24 cellular contexts compared by ENCODE assay signal in the genomic region with DNA sequence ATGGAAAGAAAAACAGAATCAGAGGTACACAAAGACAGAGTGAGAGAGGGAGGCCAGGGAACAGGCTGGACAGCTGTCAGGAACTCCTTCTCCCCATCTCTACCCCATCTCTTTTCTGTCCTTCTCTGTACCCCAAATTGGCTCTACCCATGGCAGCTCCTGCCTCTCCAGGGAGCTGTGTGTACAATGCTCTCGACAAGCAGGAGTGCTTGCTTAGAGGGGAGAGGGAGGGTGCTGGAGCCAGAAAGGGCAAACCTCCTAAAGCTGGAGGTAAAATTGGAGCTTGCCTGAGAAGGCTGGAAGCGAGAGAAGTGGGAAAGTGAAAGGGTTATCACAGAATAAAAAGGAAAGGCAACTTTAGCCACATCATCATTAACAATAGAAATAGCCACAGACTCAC. TPM values are rescaled to one million over a fixed set of nuclear protein-coding genes. Genes with fewer than 3 reads are reported as not detected.
DNase-seq lines count a peak whose midpoint lies in the region; ATAC-seq and TF ChIP-seq lines count a peak whose summit lies in the region.
"Had no signal": no experiment of that assay in that cellular context is flagged by ENCODE, and none has a peak within 500 bp of the region (broad histone marks: within the 10 kb centered on the region; RNA-seq: fewer than 3 reads in every experiment).

No MANE protein-coding gene starts in this region.

- DNase-seq in NCI-H2107 treated with DMSO at 0.1 percent for 48 hours (lab: John Stamatoyannopoulos, UW; ENCODE audit: unreplicated experiment) (peak; percentile 36), NCI-H2107 (lab: John Stamatoyannopoulos, UW) (no peak), osteocyte (ENCODE audit: extremely low spot score, unreplicated experiment) (no peak), transverse colon (no peak), RPMI8226 (no peak), SKM-1 (lab: John Stamatoyannopoulos, UW; ENCODE audit: unreplicated experiment) (no peak)
- DNase-seq: activated CD8-positive, alpha-beta T cell treated with anti-CD3 and anti-CD28 coated beads, Interleukin-2, amount 10 ng/mL, durations not matched to agents 7 days and 5 days; activated naive CD4-positive, alpha-beta T cell treated with Interleukin-2 at 50 U/mL for 16 hours; activated T-cell treated with anti-CD3 and anti-CD28 coated beads, Interleukin-2, amount 50 U/mL, for 1 hour; amniotic stem cell; Calu3; MM.1S; naive B cell; NCI-H1694 treated with DMSO at 0.1 percent for 48 hours; stimulated activated naive CD8-positive, alpha-beta T cell treated with anti-CD3 and anti-CD28 coated beads, Interleukin-15, Interleukin-2, amounts not matched to agents 100 U/mL and 50 U/mL, for 24 hours; T1000 had no signal

- peak overlapping the region; percentile 5 to 61 for H3K27ac ChIP-seq in esophagus (ENCODE audit: low read depth in 2 of 2, low read length in 1 of 2)
- peak overlapping the region; percentile 28 to 95 (median 92) for H3K27ac ChIP-seq in transverse colon
- H3K27ac ChIP-seq: BLaER1 treated with 17β-estradiol and CSF1 and Interleukin-3, amounts not matched to agents 10 nM and 100 nM had no signal

- WGBS in esophagus, 2 donors = 57 to 68% methylated on average over 2 of the region's 2 CpGs
- WGBS in transverse colon (ENCODE audit: low coverage in 1 of 2), 2 donors = 46 to 69% methylated on average over 2 of the region's 2 CpGs

- H3K36me3 ChIP-seq in esophagus (ENCODE audit: control insufficient read depth in 2 of 2, insufficient read depth in 2 of 2, low read length in 1 of 2) (peaks cover 0 to 12% of the 10 kb centered on the region in 2 donors), transverse colon (peaks cover 0 to 6% (median 0%) of the 10 kb centered on the region in 4 donors)

- ATAC-seq in HG03039 (IDR thresholded peaks at IDR 0.05; ENCODE audit: unreplicated experiment) = no peak
- ATAC-seq: activated CD8-positive, alpha-beta T cell treated with anti-CD3 and anti-CD28 coated beads, Interleukin-2, amount 10 ng/mL, durations not matched to agents 7 days and 5 days; SK-N-SH treated with all-trans-retinoic acid at 6 μM for 48 hours; stimulated activated naive CD8-positive, alpha-beta T cell treated with anti-CD3 and anti-CD28 coated beads, Interleukin-15, Interleukin-2, amounts not matched to agents 100 U/mL and 50 U/mL, for 24 hours had no signal

- H3K9me3 ChIP-seq in esophagus (ENCODE audit: control insufficient read depth in 2 of 2, insufficient read depth in 1 of 2, low read depth in 1 of 2, low read length in 1 of 2) (peaks cover 0 to 3% of the 10 kb centered on the region in 2 donors), transverse colon (no peaks in the 10 kb centered on the region)
- H3K9me3 ChIP-seq: BLaER1 treated with 17β-estradiol and CSF1 and Interleukin-3, amounts not matched to agents 10 nM and 100 nM had no signal

- H3K36me3 Mint-ChIP-seq in osteocyte (ENCODE audit: unreplicated experiment) = peaks cover 32% of the 10 kb centered on the region
- H3K36me3 Mint-ChIP-seq: naive B cell had no signal

- TF ChIP-seq POLR2A in transverse colon (IDR thresholded peaks at IDR 0.05) = no peak

- no peak for TF ChIP-seq EP300 in transverse colon (IDR thresholded peaks at IDR 0.05; ENCODE audit: low read depth)

- H3K4me3 Mint-ChIP-seq in osteocyte (ENCODE audit: unreplicated experiment) = no peak overlapping the region
- H3K4me3 Mint-ChIP-seq: activated CD8-positive, alpha-beta T cell treated with anti-CD3 and anti-CD28 coated beads, Interleukin-2, amount 10 ng/mL, durations not matched to agents 7 days and 5 days; central memory CD8-positive, alpha-beta T cell; naive B cell; type B pancreatic cell had no signal

- no peak overlapping the region for H3K4me3 ChIP-seq in esophagus (ENCODE audit: low read depth in 1 of 2, low read length in 2 of 2)
- H3K4me3 ChIP-seq in transverse colon = no peak overlapping the region
- H3K4me3 ChIP-seq: BLaER1 treated with 17β-estradiol and CSF1 and Interleukin-3, amounts not matched to agents 10 nM and 100 nM had no signal

- H3K27ac Mint-ChIP-seq in osteocyte (ENCODE audit: unreplicated experiment) = peak overlapping the region; percentile 54
- H3K27ac Mint-ChIP-seq: activated CD8-positive, alpha-beta T cell treated with anti-CD3 and anti-CD28 coated beads, Interleukin-2, amount 10 ng/mL, durations not matched to agents 7 days and 5 days; type B pancreatic cell had no signal

- H3K4me1 Mint-ChIP-seq in osteocyte (ENCODE audit: unreplicated experiment) = peaks cover 83% of the 10 kb centered on the region
- H3K4me1 Mint-ChIP-seq: central memory CD8-positive, alpha-beta T cell had no signal

- intact Hi-C loops in transverse colon (cut with DNase I; ENCODE audit: low total_unique reads) = no loop called here

- TF ChIP-seq CTCF in osteocyte (IDR thresholded peaks at IDR 0.05) (no peak), transverse colon (IDR thresholded peaks at IDR 0.05) (no peak)

- no peaks in the 10 kb centered on the region for H3K9me3 Mint-ChIP-seq in osteocyte (ENCODE audit: unreplicated experiment)
- H3K9me3 Mint-ChIP-seq: central memory CD8-positive, alpha-beta T cell; naive B cell; type B pancreatic cell had no signal

- H3K27me3 Mint-ChIP-seq in osteocyte (ENCODE audit: unreplicated experiment) = no peaks in the 10 kb centered on the region
- H3K27me3 Mint-ChIP-seq: central memory CD8-positive, alpha-beta T cell; type B pancreatic cell had no signal

- in situ Hi-C loops in transverse colon (cut with MboI; ENCODE audit: low pct_ligation_motif_present in 1 of 4, low pct_unique_long_range_greater_than_20kb in 1 of 4, low sequenced_read_pairs in 3 of 4) = loop anchor here in 1 of 4 donors (25.0 kb wide), 1 partner anchor 696 kb away; a partner anchor contains a TSS

- H3K27me3 ChIP-seq in esophagus (ENCODE audit: control insufficient read depth in 1 of 2, insufficient read depth in 2 of 2, low read length in 2 of 2) (no peaks in the 10 kb centered on the region), transverse colon (no peaks in the 10 kb centered on the region)
- H3K27me3 ChIP-seq: BLaER1 treated with 17β-estradiol and CSF1 and Interleukin-3, amounts not matched to agents 10 nM and 100 nM had no signal

- H3K4me1 ChIP-seq in esophagus (ENCODE audit: control insufficient read depth in 2 of 2, insufficient read depth in 2 of 2, low read length in 1 of 2) (peaks cover 1 to 2% of the 10 kb centered on the region in 2 donors), transverse colon (peaks cover 0 to 11% (median 0%) of the 10 kb centered on the region in 4 donors)

RNA-seq across cellular contexts. Expression of a gene that starts 6.4 kb away (rescaled TPM):
- 1,000 to 10,000 TPM; 1,007 to 1,288 TPM for polyA plus RNA-seq in esophagus
- total RNA-seq in osteocyte = 476 and 515 TPM in 2 replicates
- total RNA-seq in transverse colon = 1,000 to 10,000 TPM in 1 of 4 donors, 100 to 1,000 TPM in 3; 493 to 2,531 (median 633) TPM

RNA-seq across cellular contexts. Expression of a gene that starts 9.6 kb away (rescaled TPM):
- under 1 TPM; 0.18 to 0.94 TPM for polyA plus RNA-seq in esophagus
- total RNA-seq in osteocyte = not detected in 2 replicates
- total RNA-seq in transverse colon = not detected
- total RNA-seq: A172, epithelial cell of proximal tubule had no signal

RNA-seq across cellular contexts. Expression of a gene that starts 18.3 kb away (rescaled TPM):
- polyA plus RNA-seq in esophagus = 1 to 10 TPM; 2.4 to 4.0 TPM
- total RNA-seq in osteocyte (0.86 and 1.6 TPM in 2 replicates), transverse colon (1 to 10 TPM; 1.6 to 7.4 (median 5.8) TPM)

RNA-seq across cellular contexts. Expression of a gene that starts 25.2 kb away (rescaled TPM):
- 10 to 100 TPM; 17.3 to 21.1 TPM for polyA plus RNA-seq in esophagus
- total RNA-seq in osteocyte = 30.0 and 31.3 TPM in 2 replicates
- total RNA-seq in transverse colon = 10 to 100 TPM; 32.0 to 50.1 (median 37.2) TPM

RNA-seq across cellular contexts. Expression of a gene that starts 25.5 kb away (rescaled TPM):
- polyA plus RNA-seq in esophagus = 100 to 1,000 TPM in 1 of 2 donors, 1 to 10 TPM in 1; 3.3 to 333 TPM
- total RNA-seq in osteocyte (14,337 and 15,426 TPM in 2 replicates), transverse colon (1,000 to 10,000 TPM; 1,115 to 7,222 (median 2,718) TPM)
